Comparison of ENCODE assay signal across 1 cellular context in genomic region chr20:2619961-2620595, GRCh38.
TF ChIP-seq lines count a peak whose summit lies in the region.

No MANE protein-coding gene starts in this region.

TF ChIP-seq in HCT116, 20 proteins besides CTCF, POLR2A, EP300 and RAD21 (continued from another document):
- peak; percentile 60 for TF ChIP-seq TCF7L2 (IDR thresholded peaks at IDR 0.05; ENCODE audit: borderline replicate concordance, extremely low read depth, insufficient read depth, insufficient read length)
- TF ChIP-seq SP1 (IDR thresholded peaks at IDR 0.05; ENCODE audit: low read depth), result peak; percentile 33; the same call in 1 of the 2 replicates
- TF ChIP-seq ZNF274 (IDR thresholded peaks at IDR 0.05; ENCODE audit: low read depth, low read length), result no peak
- TF ChIP-seq POLR2AphosphoS5 (IDR thresholded peaks at IDR 0.05; ENCODE audit: low read depth, low read length), result no peak
- TF ChIP-seq ZBTB33 (IDR thresholded peaks at IDR 0.05; ENCODE audit: extremely low read depth, insufficient replicate concordance, low read length), result no peak
- TF ChIP-seq CEBPB (IDR thresholded peaks at IDR 0.05; ENCODE audit: low read depth), result 0 out of 2 replicates have a peak, but pooled peaks have one; percentile 11
- peak; percentile 75 for TF ChIP-seq FOSL1 (IDR thresholded peaks at IDR 0.05; ENCODE audit: low read depth)
- no peak for TF ChIP-seq CBX3 (IDR thresholded peaks at IDR 0.05; ENCODE audit: low read depth)
